Comparison of ENCODE assay signal across 15 cellular contexts in genomic region chr9:132896906-132897305, GRCh38. TPM values are rescaled to one million over a fixed set of nuclear protein-coding genes. Genes with fewer than 3 reads are reported as not detected.
DNase-seq lines count a peak whose midpoint lies in the region; ATAC-seq, FAIRE-seq and TF ChIP-seq lines count a peak whose summit lies in the region.
"Had no signal": no experiment of that assay in that cellular context is flagged by ENCODE, and none has a peak within 500 bp of the region (broad histone marks: within the 10 kb centered on the region; RNA-seq: fewer than 3 reads in every experiment).

No MANE protein-coding gene starts in this region.

- H3K4me1 ChIP-seq in heart left ventricle (peaks cover 0 to 10% (median 4%) of the 10 kb centered on the region in 12 donors), osteoblast (ENCODE audit: insufficient read depth, low read length) (no peaks in the 10 kb centered on the region), left lung (peaks cover 12% of the 10 kb centered on the region in 2 donors)

- peaks cover 5% of the 10 kb centered on the region for H3K4me1 Mint-ChIP-seq in Calu3 (ENCODE audit: low read depth, unreplicated experiment)

- H3K4me3 Mint-ChIP-seq in Calu3 (ENCODE audit: low read depth, unreplicated experiment): no peak overlapping the region
- H3K4me3 Mint-ChIP-seq: activated CD4-positive, alpha-beta memory T cell treated with anti-CD3 and anti-CD28 coated beads for 36 hours; activated T-cell treated with anti-CD3 and anti-CD28 coated beads, Interleukin-2, amount 50 U/mL, for 4 hours; HFFc6; T-cell had no signal

- H3K27ac Mint-ChIP-seq in Calu3 (ENCODE audit: unreplicated experiment): no peak overlapping the region
- H3K27ac Mint-ChIP-seq: activated CD4-positive, alpha-beta memory T cell treated with anti-CD3 and anti-CD28 coated beads for 36 hours; HFFc6; T-cell had no signal

- H2AFZ ChIP-seq in osteoblast (ENCODE audit: low read length): no peak overlapping the region

- H3K27me3 Mint-ChIP-seq in Calu3 (ENCODE audit: unreplicated experiment): no peaks in the 10 kb centered on the region
- H3K27me3 Mint-ChIP-seq: activated CD4-positive, alpha-beta memory T cell treated with anti-CD3 and anti-CD28 coated beads for 36 hours; T-cell had no signal

- no peaks in the 10 kb centered on the region for H4K20me1 ChIP-seq in osteoblast (ENCODE audit: insufficient read depth, low read length)

- TSS peak; percentile 29 for BruUV-seq in Calu3 (replicated peaks; lab: Mats Ljungman, UMichigan)

- H3K79me2 ChIP-seq in osteoblast (ENCODE audit: insufficient read depth, low read length): no peaks in the 10 kb centered on the region

- no peak overlapping the region for H3K4me2 ChIP-seq in osteoblast (ENCODE audit: insufficient read depth, low read length)

- H3K27me3 ChIP-seq in bronchial epithelial cell (ENCODE audit: control insufficient read depth, insufficient read depth, low read length) (no peaks in the 10 kb centered on the region), heart left ventricle (no peaks in the 10 kb centered on the region), osteoblast (ENCODE audit: insufficient read depth, low read length) (no peaks in the 10 kb centered on the region), left lung (no peaks in the 10 kb centered on the region)

- H3K36me3 Mint-ChIP-seq in Calu3 (ENCODE audit: insufficient read depth, unreplicated experiment): peaks cover 23% of the 10 kb centered on the region

- intact Hi-C loops in Calu3 (cut with micrococcal nuclease; ENCODE audit: unreplicated experiment) (no loop called here), heart left ventricle (cut with DNase I) (loop anchor here in 1 of 10 donors (10.0 kb wide), 1 partner anchor 82 kb away; no protein-coding TSS in a partner anchor), left lung (cut with DNase I) (no loop called here)

- CTCF ChIA-PET in Calu3 (lab: Charles Lee): interaction anchor here (0.6 kb wide), 1 partner anchor 54 kb away, joined by 6 read pairs; no protein-coding TSS in a partner anchor

- H3K4me3 ChIP-seq in bronchial epithelial cell (ENCODE audit: low read depth, low read length) (no peak overlapping the region), heart left ventricle (no peak overlapping the region), osteoblast (ENCODE audit: insufficient read depth, low read length) (no peak overlapping the region), left lung (no peak overlapping the region)

- H3K36me3 ChIP-seq in bronchial epithelial cell (ENCODE audit: control insufficient read depth, insufficient read depth, low read length): peaks cover 20% of the 10 kb centered on the region
- H3K36me3 ChIP-seq in heart left ventricle: peaks cover 0 to 97% (median 84%) of the 10 kb centered on the region in 9 donors
- H3K36me3 ChIP-seq in osteoblast (ENCODE audit: insufficient read depth, low read length): peaks cover 50% of the 10 kb centered on the region
- peaks cover 0 to 90% of the 10 kb centered on the region in 2 donors for H3K36me3 ChIP-seq in left lung

- DNase-seq in Calu3 (no peak), bronchial epithelial cell (ENCODE audit: low read depth) (no peak), heart left ventricle (peak in 2 of 5 donors; percentile 22 to 45), osteoblast (ENCODE audit: insufficient read length, low spot score, missing footprints) (peak; percentile 31), left lung (no peak)
- DNase-seq in activated CD4-positive, alpha-beta T cell treated with anti-CD3 and anti-CD28 coated beads, Interleukin-2, amount 50 U/mL, for 48 hours: no peak
- DNase-seq: activated CD4-positive, alpha-beta memory T cell treated with anti-CD3 and anti-CD28 coated beads for 36 hours; activated T-cell treated with anti-CD3 and anti-CD28 coated beads, Interleukin-2, amount 50 U/mL, for 4 hours; HFFc6; NCI-H446; T-cell had no signal

- 41 to 56% (median 42%) methylated on average over 6 of the region's 6 CpGs for WGBS in heart left ventricle, 4 donors

- peak; percentile 64 to 80 (median 76) for ATAC-seq in heart left ventricle
- no peak for ATAC-seq in HG03108 (IDR thresholded peaks at IDR 0.05; ENCODE audit: unreplicated experiment)
- ATAC-seq in left lung: no peak
- ATAC-seq in HG02678 (IDR thresholded peaks at IDR 0.05; ENCODE audit: unreplicated experiment): no peak
- ATAC-seq: activated T-cell treated with anti-CD3 and anti-CD28 coated beads, Interleukin-2, amount 50 U/mL, for 4 hours; T-cell had no signal

- no peak for TF ChIP-seq POLR2A in heart left ventricle (IDR thresholded peaks at IDR 0.05)

- H3K27ac ChIP-seq in heart left ventricle (peak overlapping the region in 4 of 12 donors; percentile 10 to 59 (median 48)), osteoblast (ENCODE audit: low read depth, low read length) (no peak overlapping the region), left lung (no peak overlapping the region)
- H3K27ac ChIP-seq: RWPE1 had no signal

- no peaks in the 10 kb centered on the region for H3K9me3 Mint-ChIP-seq in Calu3 (ENCODE audit: low read depth, unreplicated experiment)
- H3K9me3 Mint-ChIP-seq: activated CD4-positive, alpha-beta memory T cell treated with anti-CD3 and anti-CD28 coated beads for 36 hours; activated T-cell treated with anti-CD3 and anti-CD28 coated beads, Interleukin-2, amount 50 U/mL, for 4 hours; HFFc6; T-cell had no signal

- TF ChIP-seq CTCF in Calu3 (IDR thresholded peaks at IDR 0.05; ENCODE audit: unreplicated experiment) (no peak), bronchial epithelial cell (IDR thresholded peaks at IDR 0.05; ENCODE audit: insufficient read depth, low read length, severe bottlenecking) (no peak), heart left ventricle (IDR thresholded peaks at IDR 0.05) (no peak), osteoblast (IDR thresholded peaks at IDR 0.05; ENCODE audit: extremely low read depth, low read depth, low read length) (no peak), left lung (IDR thresholded peaks at IDR 0.05) (no peak)

- no peaks in the 10 kb centered on the region for H3K9me3 ChIP-seq in heart left ventricle
- no peaks in the 10 kb centered on the region for H3K9me3 ChIP-seq in osteoblast (ENCODE audit: low read depth, low read length)
- no peaks in the 10 kb centered on the region for H3K9me3 ChIP-seq in left lung

- FAIRE-seq in bronchial epithelial cell (lab: Jason Lieb, UNC): peak; percentile 96
- FAIRE-seq: G401.6 had no signal

RNA-seq across cellular contexts. Expression of gene SPACA9, which starts 18.2 kb away (rescaled TPM):
- total RNA-seq in Calu3 (2022) (2.2 and 2.5 TPM in 2 replicates), bronchial epithelial cell (0.79 and 2.3 TPM in 2 replicates), heart left ventricle (1 to 10 TPM; 2.3 to 6.9 (median 4.6) TPM), osteoblast (3.6 and 4.4 TPM in 2 replicates), left lung (1 to 10 TPM; 6.9 to 7.8 TPM)
- polyA plus RNA-seq in heart left ventricle: 1 to 10 TPM; 1.6 to 4.6 TPM

RNA-seq across cellular contexts. Expression of gene AK8, which starts 18.8 kb away (rescaled TPM):
- total RNA-seq in Calu3 (2022) (1.4 TPM in 2 replicates), bronchial epithelial cell (0.26 TPM in 1 of 2 replicates, not detected in the other), heart left ventricle (1 to 10 TPM in 1 of 9 donors, under 1 TPM in 1, not detected in 7; 0.61 to 1.4 TPM), osteoblast (0.59 and 1.1 TPM in 2 replicates), left lung (1 to 10 TPM in 1 of 2 donors, under 1 TPM in 1; 0.55 to 1.9 TPM)
- not detected for polyA plus RNA-seq in heart left ventricle
- total RNA-seq: activated T-cell treated with anti-CD3 and anti-CD28 coated beads, Interleukin-2, amount 50 U/mL, for 4 hours; T-cell had no signal

RNA-seq across cellular contexts. Expression of gene TSC1, which starts 47.5 kb away (rescaled TPM):
- 31.7 and 35.9 TPM in 2 replicates for total RNA-seq in Calu3 (2022)
- total RNA-seq in bronchial epithelial cell: 20.8 and 22.3 TPM in 2 replicates
- total RNA-seq in heart left ventricle: 10 to 100 TPM; 34.4 to 87.6 (median 55.9) TPM
- 10 to 100 TPM; 16.2 to 19.8 TPM for polyA plus RNA-seq in heart left ventricle
- total RNA-seq in osteoblast: 68.4 and 81.3 TPM in 2 replicates
- total RNA-seq in left lung: 10 to 100 TPM; 45.7 to 48.0 TPM

Comparison
In these comparisons a context has a peak if more than half of its experiments do, and no peak if none do; other contexts are left out.
1. ATAC-seq: peak in heart left ventricle (4 of 4); none in HG03108 (single experiment), left lung (single experiment) and HG02678 (single experiment).